ENCODE assay signal across 25 cellular contexts in the genomic region with DNA sequence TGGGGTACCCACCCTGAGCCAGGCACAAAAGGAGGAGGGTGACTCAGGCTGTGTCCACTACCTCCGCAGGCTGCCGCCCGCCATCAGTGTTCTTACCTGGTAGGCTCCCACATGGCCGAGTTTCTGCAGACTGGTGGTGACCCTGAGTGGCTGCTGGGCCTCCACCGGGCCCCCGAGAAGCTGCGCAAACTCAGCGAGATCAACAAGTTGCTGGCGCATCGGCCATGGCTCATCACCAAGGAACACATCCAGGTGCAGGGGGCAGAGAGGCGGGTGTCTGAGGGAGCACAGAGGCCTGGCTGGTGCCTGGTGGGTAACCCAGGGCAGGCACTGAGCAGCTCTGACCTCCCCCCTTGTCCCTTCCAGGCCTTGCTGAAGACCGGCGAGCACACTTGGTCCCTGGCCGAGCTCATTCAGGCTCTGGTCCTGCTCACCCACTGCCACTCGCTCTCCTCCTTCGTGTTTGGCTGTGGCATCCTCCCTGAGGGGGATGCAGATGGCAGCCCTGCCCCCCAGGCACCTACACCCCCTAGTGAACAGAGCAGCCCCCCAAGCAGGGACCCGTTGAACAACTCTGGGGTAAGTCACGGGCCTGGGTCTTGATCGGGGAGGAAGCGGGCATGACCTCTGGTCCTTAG.
"Had no signal": no experiment of that assay in that cellular context is flagged by ENCODE, and none has a peak within 500 bp of the region (broad histone marks: within the 10 kb centered on the region; RNA-seq: fewer than 3 reads in every experiment).

No MANE protein-coding gene starts in this region.

- DNase-seq: hippocampal formation; kidney glomerular epithelial cell; left cardiac atrium; left lung; lower lobe of right lung; midbrain; mucosa of descending colon; naive thymus-derived CD4-positive, alpha-beta T cell; nephron progenitor cell; ovary; right lobe of liver; stimulated activated CD4-positive, alpha-beta T cell treated with anti-CD3 and anti-CD28 coated beads, Interleukin-12 subunit alpha, Interleukin-12 subunit beta, amount 100 ng/mL, for 4 hours; stimulated activated CD4-positive, alpha-beta T cell treated with anti-CD3 and anti-CD28 coated beads, Interleukin-15, amount 100 ng/mL, for 24 hours; stimulated activated CD4-positive, alpha-beta T cell treated with anti-CD3 and anti-CD28 coated beads, Interleukin-2, amount 100 ng/mL, for 24 hours; stimulated activated CD4-positive, alpha-beta T cell treated with anti-CD3 and anti-CD28 coated beads, Interleukin-4, amount 100 ng/mL, for 1 hour; stimulated activated naive B cell treated with anti-CD40 and anti-IgM and Interleukin-4, amounts not matched to agents 10 μg/mL and 1 μg/mL and 100 μg/mL, for 72 hours; stimulated activated naive CD8-positive, alpha-beta T cell treated with anti-CD3 and anti-CD28 coated beads, Interleukin-15, Interleukin-2, amounts not matched to agents 100 U/mL and 50 U/mL, for 24 hours; stomach; tibial artery; uterus had no signal

- ATAC-seq: left cardiac atrium; left lung; lower lobe of right lung; mucosa of descending colon; naive thymus-derived CD4-positive, alpha-beta T cell; stimulated activated naive B cell treated with anti-CD40 and anti-IgM and Interleukin-4, amounts not matched to agents 10 μg/mL and 1 μg/mL and 100 μg/mL, for 72 hours; stimulated activated naive CD8-positive, alpha-beta T cell treated with anti-CD3 and anti-CD28 coated beads, Interleukin-15, Interleukin-2, amounts not matched to agents 100 U/mL and 50 U/mL, for 24 hours had no signal

- H3K4me1 ChIP-seq: lower lobe of right lung, neural progenitor cell, uterus had no signal

- H3K4me2 ChIP-seq: neural progenitor cell had no signal

- H3K27ac ChIP-seq: left lung, lower lobe of right lung, neural progenitor cell, ovary, right atrium auricular region, right lobe of liver, skin epidermis, stomach, thoracic aorta, tibial artery, uterus had no signal

- H2AFZ ChIP-seq: neural progenitor cell had no signal

- FAIRE-seq: keratinocyte had no signal

- H3K36me3 ChIP-seq: neural progenitor cell, ovary, uterus had no signal

- H3K4me3 ChIP-seq: left lung, lower lobe of right lung, mucosa of descending colon, neural progenitor cell, ovary, right atrium auricular region, right lobe of liver, skin epidermis, stomach, thoracic aorta, tibial artery, uterus had no signal

- H3K9ac ChIP-seq: neural progenitor cell had no signal

- H3K27me3 ChIP-seq: left lung, neural progenitor cell, ovary, right atrium auricular region, right lobe of liver, stomach, tibial artery, uterus had no signal

- H3K9me3 ChIP-seq: left lung, lower lobe of right lung, mucosa of descending colon, ovary, right atrium auricular region, right lobe of liver, stomach, thoracic aorta, tibial artery, uterus had no signal
